2 cellular contexts compared by ENCODE assay signal in genomic region chr2:88614497-88615157, GRCh38.
TF ChIP-seq lines count a peak whose summit lies in the region.

No MANE protein-coding gene starts in this region.

TF ChIP-seq in GM12878, 131 proteins besides CTCF, POLR2A, EP300 and RAD21 (continued from another document and continues in another):
- no peak for TF ChIP-seq PBX3 (IDR thresholded peaks at IDR 0.05; ENCODE audit: insufficient replicate concordance, low read depth, low read length)
- TF ChIP-seq NR2F1 (conservative IDR thresholded peaks at IDR 0.05) = peak; percentile 83
- no peak for TF ChIP-seq BCLAF1 (IDR thresholded peaks at IDR 0.05)
- TF ChIP-seq ZNF217 (IDR thresholded peaks at IDR 0.05) = no peak
- peak; percentile 86; the same call in 1 of the 2 replicates for TF ChIP-seq FOXM1 (IDR thresholded peaks at IDR 0.05; ENCODE audit: low read depth, low read length)
- TF ChIP-seq MLLT1 (IDR thresholded peaks at IDR 0.05) = peak; percentile 96
- peak; percentile 71; the same call in 1 of the 2 replicates for TF ChIP-seq RELB (IDR thresholded peaks at IDR 0.05; ENCODE audit: low read depth)
- TF ChIP-seq REST (IDR thresholded peaks at IDR 0.05; ENCODE audit: low read depth, low read length) = no peak
- peak in 1 of 2 experiments; percentile 73; a peak in 2 of 4 replicates for TF ChIP-seq ETV6 (conservative IDR thresholded peaks at IDR 0.05 in 1 of 2, IDR thresholded peaks at IDR 0.05 in 1 of 2; ENCODE audit: borderline replicate concordance in 1 of 2, low read depth in 1 of 2)
- no peak for TF ChIP-seq WRNIP1 (IDR thresholded peaks at IDR 0.05; ENCODE audit: borderline replicate concordance, low read depth, low read length)
- TF ChIP-seq SRF (IDR thresholded peaks at IDR 0.05; ENCODE audit: low read depth in 2 of 2, low read length in 2 of 2) = no peak
- TF ChIP-seq IKZF1 (conservative IDR thresholded peaks at IDR 0.05) = peak; percentile 80

TF ChIP-seq in SK-N-SH, 30 proteins besides CTCF, POLR2A, EP300 and RAD21 (continued from another document):
- no peak for TF ChIP-seq YY1 (IDR thresholded peaks at IDR 0.05; ENCODE audit: low read depth)
- no peak for TF ChIP-seq TCF12 (IDR thresholded peaks at IDR 0.05)
- no peak for TF ChIP-seq NRF1 (IDR thresholded peaks at IDR 0.05; ENCODE audit: low read depth, low read length)
